10 cellular contexts compared by ENCODE assay signal in the genomic region with DNA sequence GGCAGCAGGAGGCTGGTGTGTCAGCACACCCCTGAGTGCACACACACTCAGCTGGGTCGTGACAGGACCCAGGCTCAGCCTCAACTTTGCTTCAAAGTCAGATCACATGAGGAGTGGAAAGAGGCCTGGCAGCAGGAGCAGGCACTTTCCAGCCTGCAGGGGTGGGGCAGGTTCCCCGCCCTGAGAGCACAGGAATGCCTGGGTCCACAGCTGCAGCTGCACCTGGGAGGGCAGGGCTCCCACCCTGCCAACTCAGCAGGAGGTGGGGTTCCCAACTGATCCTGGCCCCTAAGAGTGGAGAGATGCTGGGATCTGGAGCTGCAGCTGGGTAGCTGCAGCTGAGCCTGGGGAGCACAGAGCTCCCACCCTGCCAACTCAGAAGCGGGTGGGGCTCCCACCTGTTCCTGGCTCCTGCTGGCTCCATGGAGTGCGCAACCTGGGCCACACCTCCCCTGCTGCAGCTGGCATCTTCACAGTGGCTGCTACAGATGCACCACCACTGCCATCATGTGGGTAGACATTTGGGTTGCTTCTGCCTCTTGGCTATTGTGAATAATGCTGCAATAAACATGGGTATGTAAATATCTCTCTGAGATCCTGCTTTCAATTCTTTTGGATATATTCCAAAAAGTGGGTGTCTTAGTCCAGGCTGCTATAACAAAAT.
DNase-seq lines count a peak whose midpoint lies in the region; ATAC-seq and TF ChIP-seq lines count a peak whose summit lies in the region.
"Had no signal": no experiment of that assay in that cellular context is flagged by ENCODE, and none has a peak within 500 bp of the region (broad histone marks: within the 10 kb centered on the region; RNA-seq: fewer than 3 reads in every experiment).

No MANE protein-coding gene starts in this region.

- H3K4me3 Mint-ChIP-seq in Calu3 (ENCODE audit: low read depth, unreplicated experiment) (no peak overlapping the region), T-helper 17 cell (no peak overlapping the region)
- H3K4me3 Mint-ChIP-seq: naive B cell had no signal

- peak; percentile 3 for DNase-seq in Calu3
- DNase-seq in HCT116 (ENCODE audit: low read depth, low spot score) = no peak
- peak in 1 of 3 donors; percentile 15 for DNase-seq in T-helper 17 cell
- peak; percentile 21 for DNase-seq in hepatocyte (ENCODE audit: low spot score)
- DNase-seq in kidney glomerular epithelial cell (lab: John Stamatoyannopoulos, UW) = no peak
- DNase-seq in activated CD8-positive, alpha-beta memory T cell treated with anti-CD3 and anti-CD28 coated beads, Interleukin-2, amount 50 U/mL, for 4 hours = no peak
- DNase-seq: naive B cell had no signal

- H3K9me2 ChIP-seq in HCT116 (ENCODE audit: insufficient read depth) (no peaks in the 10 kb centered on the region), hepatocyte (replicated peaks; ENCODE audit: insufficient read depth) (no peaks in the 10 kb centered on the region)

- no peaks in the 10 kb centered on the region for H4K20me1 ChIP-seq in HCT116 (ENCODE audit: insufficient read depth)
- no peaks in the 10 kb centered on the region for H4K20me1 ChIP-seq in hepatocyte (ENCODE audit: insufficient read depth, poor library complexity, severe bottlenecking)

- no peaks in the 10 kb centered on the region for H3K4me1 ChIP-seq in HCT116 (ENCODE audit: control insufficient read depth in 1 of 2, insufficient read depth in 2 of 2, low read length in 2 of 2)
- no peaks in the 10 kb centered on the region for H3K4me1 ChIP-seq in hepatocyte (ENCODE audit: insufficient read depth)

- RAD21 ChIA-PET in HCT116 (lab: Charles Lee; ENCODE audit: low non-redundant PET in 1 of 2, low total read pairs in 2 of 2, uncharacterized antibody in 2 of 2, unreplicated experiment in 2 of 2) = no interaction called here

- intact Hi-C loops in Calu3 (cut with micrococcal nuclease; ENCODE audit: unreplicated experiment) (no loop called here), HCT116 (cut with micrococcal nuclease) (no loop called here)

- H3K4me3 ChIP-seq in HCT116 (replicated peaks in 1 of 2; ENCODE audit: low read depth in 1 of 2, low read length in 2 of 2) = no peak overlapping the region
- no peak overlapping the region for H3K4me3 ChIP-seq in hepatocyte
- H3K4me3 ChIP-seq: cardiac muscle cell had no signal

- WGBS in hepatocyte (ENCODE audit: low lambda C conversion rate, missing lambda C conversion rate) = 92% methylated on average over 4 of the region's 4 CpGs

- H3K36me3 ChIP-seq in HCT116 (ENCODE audit: control insufficient read depth in 1 of 2, insufficient read depth in 2 of 2, low read length in 2 of 2) = no peaks in the 10 kb centered on the region
- H3K36me3 ChIP-seq in hepatocyte (replicated peaks; ENCODE audit: insufficient read depth, low read depth) = no peaks in the 10 kb centered on the region
- H3K36me3 ChIP-seq: cardiac muscle cell had no signal

- POLR2A ChIA-PET in HCT116 (lab: Charles Lee) = no interaction called here

- H3K27me3 ChIP-seq in HCT116 (ENCODE audit: insufficient read depth, low read length) = no peaks in the 10 kb centered on the region
- H3K27me3 ChIP-seq in hepatocyte = no peaks in the 10 kb centered on the region
- H3K27me3 ChIP-seq: cardiac muscle cell had no signal

- no peaks in the 10 kb centered on the region for H3K36me3 Mint-ChIP-seq in Calu3 (ENCODE audit: insufficient read depth, unreplicated experiment)
- no peaks in the 10 kb centered on the region for H3K36me3 Mint-ChIP-seq in T-helper 17 cell (ENCODE audit: low read depth)

- no peaks in the 10 kb centered on the region for H3K9me3 ChIP-seq in HCT116 (ENCODE audit: control insufficient read depth in 1 of 2, insufficient read depth in 1 of 2, low read depth in 1 of 2, low read length in 2 of 2)
- no peaks in the 10 kb centered on the region for H3K9me3 ChIP-seq in T-helper 17 cell (ENCODE audit: control insufficient read depth, low read length, poor library complexity, severe bottlenecking)
- H3K9me3 ChIP-seq in hepatocyte (ENCODE audit: low read depth) = no peaks in the 10 kb centered on the region

- H3K9ac ChIP-seq in HCT116 (ENCODE audit: low read length) = no peak overlapping the region

- H2AFZ ChIP-seq in HCT116 (ENCODE audit: low read depth, low read length, poor library complexity, severe bottlenecking) = no peak overlapping the region
- H2AFZ ChIP-seq in hepatocyte = no peak overlapping the region

- H3K79me2 ChIP-seq in HCT116 (ENCODE audit: insufficient read depth, low read length) (no peaks in the 10 kb centered on the region), hepatocyte (no peaks in the 10 kb centered on the region)

- ATAC-seq in HCT116 = no peak
- peak; percentile 50 for ATAC-seq in T-helper 17 cell
- ATAC-seq in GM21360 (IDR thresholded peaks at IDR 0.05; ENCODE audit: unreplicated experiment) = no peak
- no peak for ATAC-seq in HG03520 (IDR thresholded peaks at IDR 0.05; ENCODE audit: unreplicated experiment)

- CTCF ChIA-PET in Calu3 (lab: Charles Lee) = no interaction called here
- CTCF ChIA-PET in HCT116 (lab: Charles Lee) = no interaction called here

- no peaks in the 10 kb centered on the region for H3K4me1 Mint-ChIP-seq in Calu3 (ENCODE audit: low read depth, unreplicated experiment)
- no peaks in the 10 kb centered on the region for H3K4me1 Mint-ChIP-seq in T-helper 17 cell
- H3K4me1 Mint-ChIP-seq: naive B cell had no signal

- no peak overlapping the region for H3K4me2 ChIP-seq in HCT116 (ENCODE audit: low read length)
- no peak overlapping the region for H3K4me2 ChIP-seq in hepatocyte

- peak; percentile 46 for TF ChIP-seq RAD21 in HCT116 (IDR thresholded peaks at IDR 0.05; ENCODE audit: low read depth)

- H3K27ac ChIP-seq in HCT116 (ENCODE audit: low read depth, low read length) (no peak overlapping the region), hepatocyte (no peak overlapping the region)
- H3K27ac ChIP-seq: cardiac muscle cell had no signal

- H3K27ac Mint-ChIP-seq in Calu3 (ENCODE audit: unreplicated experiment) (no peak overlapping the region), T-helper 17 cell (no peak overlapping the region)
- H3K27ac Mint-ChIP-seq: naive B cell had no signal

- no peak for TF ChIP-seq POLR2A in HCT116 (IDR thresholded peaks at IDR 0.05; ENCODE audit: borderline replicate concordance, extremely low read depth, insufficient read depth, insufficient read length)

- peaks cover 9% of the 10 kb centered on the region for H3K9me3 Mint-ChIP-seq in Calu3 (ENCODE audit: low read depth, unreplicated experiment)

- H3K27me3 Mint-ChIP-seq in Calu3 (ENCODE audit: unreplicated experiment) = no peaks in the 10 kb centered on the region
- H3K27me3 Mint-ChIP-seq in T-helper 17 cell = no peaks in the 10 kb centered on the region
- H3K27me3 Mint-ChIP-seq: naive B cell had no signal

- BruUV-seq in Calu3 (replicated peaks; lab: Mats Ljungman, UMichigan) (no TSS peak), HCT116 (replicated peaks; lab: Mats Ljungman, UMichigan) (no TSS peak)

- TF ChIP-seq CTCF in Calu3 (IDR thresholded peaks at IDR 0.05; ENCODE audit: unreplicated experiment) (no peak), HCT116 (IDR thresholded peaks at IDR 0.05 in 2 of 3, conservative IDR thresholded peaks at IDR 0.05 in 1 of 3; ENCODE audit: borderline replicate concordance in 1 of 3, insufficient read depth in 1 of 3, low read depth in 2 of 3, low read length in 2 of 3) (0 out of 6 replicates have a peak, but pooled peaks of 2 of the 3 experiments have one; percentile 5 to 9), hepatocyte (IDR thresholded peaks at IDR 0.05; ENCODE audit: poor library complexity) (peak; percentile 38)

TF ChIP-seq in HCT116, 20 proteins besides CTCF, POLR2A, EP300 and RAD21:
- no peak for TF ChIP-seq POLR2AphosphoS5 (IDR thresholded peaks at IDR 0.05; ENCODE audit: low read depth, low read length)
- no peak for TF ChIP-seq FOSL1 (IDR thresholded peaks at IDR 0.05; ENCODE audit: low read depth)
TF ChIP-seq in HCT116: peak in this region for 0.

Comparison
In these comparisons a context has a peak if more than half of its experiments do, and no peak if none do; other contexts are left out.
1. DNase-seq: peak in Calu3 (single experiment) and hepatocyte (single experiment); none in HCT116 (single experiment), kidney glomerular epithelial cell (single experiment) and activated CD8-positive, alpha-beta memory T cell treated with anti-CD3 and anti-CD28 coated beads, Interleukin-2, amount 50 U/mL, for 4 hours (single experiment).